ENCODE assay signal across 8 cellular contexts in genomic region chr16:69166221-69166833, GRCh38. TPM values are rescaled to one million over a fixed set of nuclear protein-coding genes. Genes with fewer than 3 reads are reported as not detected.
DNase-seq lines count a peak whose midpoint lies in the region; ATAC-seq, FAIRE-seq and TF ChIP-seq lines count a peak whose summit lies in the region.

No MANE protein-coding gene starts in this region.

- ATAC-seq in esophagus mucosa, result peak; percentile 25
- no peak for ATAC-seq in HG02571 (IDR thresholded peaks at IDR 0.05; ENCODE audit: unreplicated experiment)

- no peak overlapping the region for H3K4me2 ChIP-seq in Karpas-422 (ENCODE audit: low read depth, low read length, poor library complexity, severe bottlenecking)

- H3K27ac ChIP-seq in Karpas-422 (ENCODE audit: low read length), result no peak overlapping the region

- 0 out of 2 replicates have a peak, but pooled peaks cover 7% of the 10 kb centered on the region for H4K20me1 ChIP-seq in Karpas-422 (ENCODE audit: insufficient read depth, low read depth, low read length)

- H3K4me1 ChIP-seq in Karpas-422 (ENCODE audit: low read length), result no peaks in the 10 kb centered on the region

- no peak overlapping the region for H3K27ac Mint-ChIP-seq in type B pancreatic cell

- H3K9me2 ChIP-seq in Karpas-422 (replicated peaks; ENCODE audit: insufficient read depth, low read length), result no peaks in the 10 kb centered on the region

- no peaks in the 10 kb centered on the region for H3K27me3 ChIP-seq in Karpas-422 (ENCODE audit: low read length)

- peak; percentile 86 for FAIRE-seq in H54 (lab: Jason Lieb, UNC)

- no peak overlapping the region for H3K4me3 ChIP-seq in Karpas-422 (ENCODE audit: low read length)

- H3K9me3 ChIP-seq in Karpas-422 (ENCODE audit: low read length), result no peaks in the 10 kb centered on the region

- no peaks in the 10 kb centered on the region for H3K9me3 Mint-ChIP-seq in type B pancreatic cell

- TF ChIP-seq POLR2A in H54 (IDR thresholded peaks at IDR 0.05; ENCODE audit: low read depth, low read length), result no peak

- no peaks in the 10 kb centered on the region for H3K27me3 Mint-ChIP-seq in type B pancreatic cell

- H3K36me3 ChIP-seq in Karpas-422 (ENCODE audit: insufficient read depth, low read length), result peaks cover 47% of the 10 kb centered on the region; the same call in 1 of the 2 replicates

- H3K4me1 Mint-ChIP-seq in type B pancreatic cell (ENCODE audit: unreplicated experiment), result peaks cover 5% of the 10 kb centered on the region

- DNase-seq in H54 (ENCODE audit: insufficient read length, low spot score) (no peak), Karpas-422 (no peak), type B pancreatic cell (ENCODE audit: extremely low spot score, unreplicated experiment) (no peak), NCI-H1092 treated with DMSO at 0.1 percent for 48 hours (lab: John Stamatoyannopoulos, UW) (no peak)
- DNase-seq in activated CD8-positive, alpha-beta memory T cell treated with anti-CD3 and anti-CD28 coated beads for 4 hours (ENCODE audit: low read depth in 2 of 2), result peak; percentile 48 to 74
- DNase-seq in stimulated activated CD4-positive, alpha-beta T cell treated with anti-CD3 and anti-CD28 coated beads, TNF-alpha, amount 100 ng/mL, for 4 hours (ENCODE audit: low read depth in 3 of 3), result peak; percentile 48 to 65 (median 60)

- H2AFZ ChIP-seq in Karpas-422 (ENCODE audit: low read length), result no peak overlapping the region

- no peak overlapping the region for H3K4me3 Mint-ChIP-seq in type B pancreatic cell

- peaks cover 28% of the 10 kb centered on the region for H3K36me3 Mint-ChIP-seq in type B pancreatic cell

- TF ChIP-seq CTCF in type B pancreatic cell (conservative IDR thresholded peaks at IDR 0.05), result no peak

- H3K9ac ChIP-seq in Karpas-422 (ENCODE audit: low read length), result no peak overlapping the region

- H3K79me2 ChIP-seq in Karpas-422 (ENCODE audit: low read length), result no peaks in the 10 kb centered on the region

RNA-seq across cellular contexts. Expression of gene SNTB2, which starts 20.6 kb away (rescaled TPM):
- total RNA-seq in esophagus mucosa (25.2 TPM), type B pancreatic cell (ENCODE audit: low replicate concordance) (20.9 and 22.2 TPM in 2 replicates)
- 17.7 and 43.3 TPM in 2 replicates for total RNA-seq in Karpas-422 (2014; rRNA removed; shearing (Covaris generic); ENCODE audit: low replicate concordance)

RNA-seq across cellular contexts. Expression of gene UTP4, which starts 33.9 kb away (rescaled TPM):
- 30.2 TPM for total RNA-seq in esophagus mucosa
- 22.0 and 31.6 TPM in 2 replicates for total RNA-seq in Karpas-422 (2014; rRNA removed; shearing (Covaris generic); ENCODE audit: low replicate concordance)
- 42.5 and 51.9 TPM in 2 replicates for total RNA-seq in type B pancreatic cell (ENCODE audit: low replicate concordance)

RNA-seq across cellular contexts. Expression of gene CHTF8, which starts 33.9 kb away (rescaled TPM):
- 89.6 TPM for total RNA-seq in esophagus mucosa
- 87.0 and 98.5 TPM in 2 replicates for total RNA-seq in Karpas-422 (2014; rRNA removed; shearing (Covaris generic); ENCODE audit: low replicate concordance)
- 101 and 131 TPM in 2 replicates for total RNA-seq in type B pancreatic cell (ENCODE audit: low replicate concordance)

Comparison
In these comparisons a context has a peak if more than half of its experiments do, and no peak if none do; other contexts are left out.
1. DNase-seq: peak in activated CD8-positive, alpha-beta memory T cell treated with anti-CD3 and anti-CD28 coated beads for 4 hours (2 of 2) and stimulated activated CD4-positive, alpha-beta T cell treated with anti-CD3 and anti-CD28 coated beads, TNF-alpha, amount 100 ng/mL, for 4 hours (3 of 3); none in H54 (single experiment), Karpas-422 (single experiment), type B pancreatic cell (single experiment) and NCI-H1092 treated with DMSO at 0.1 percent for 48 hours (single experiment).